Comparison of ENCODE assay signal across 8 cellular contexts in genomic region chr5:32489791-32490581, GRCh38. TPM values are rescaled to one million over a fixed set of nuclear protein-coding genes. Genes with fewer than 3 reads are reported as not detected.
DNase-seq lines count a peak whose midpoint lies in the region; ATAC-seq and TF ChIP-seq lines count a peak whose summit lies in the region.

No MANE protein-coding gene starts in this region.

- H3K36me3 Mint-ChIP-seq in T-helper 2 cell treated with Interferon-gamma antibody and Interleukin-4, amounts not matched to agents 5 μg/mL and 100 μg/mL, for 36 hours (ENCODE audit: low read depth) = no peaks in the 10 kb centered on the region

- no peaks in the 10 kb centered on the region for H3K9me3 ChIP-seq in right cardiac atrium (ENCODE audit: control insufficient read depth, low read length)
- no peaks in the 10 kb centered on the region for H3K9me3 ChIP-seq in sigmoid colon

- H3K36me3 ChIP-seq in ACC112 (ENCODE audit: insufficient read depth, low read length) (no peaks in the 10 kb centered on the region), sigmoid colon (no peaks in the 10 kb centered on the region)

- peaks cover 1% of the 10 kb centered on the region for H3K4me1 Mint-ChIP-seq in T-helper 2 cell treated with Interferon-gamma antibody and Interleukin-4, amounts not matched to agents 5 μg/mL and 100 μg/mL, for 36 hours (ENCODE audit: low read depth)

- 16% methylated on average over 10 of the region's 10 CpGs for WGBS in right cardiac atrium
- WGBS in sigmoid colon, 2 donors = 13 to 32% methylated on average over 10 of the region's 10 CpGs

- no peaks in the 10 kb centered on the region for H3K79me2 ChIP-seq in ACC112 (ENCODE audit: control insufficient read depth, insufficient read depth, low read length, unreplicated experiment)

- H3K27ac ChIP-seq in ACC112 (ENCODE audit: low read depth, low read length) (no peak overlapping the region), right cardiac atrium (ENCODE audit: low read length) (no peak overlapping the region), sigmoid colon (peak overlapping the region in 1 of 4 donors; percentile 14)

- peak; percentile 95 for DNase-seq in NCI-H1694 (lab: John Stamatoyannopoulos, UW)
- DNase-seq in T-helper 2 cell treated with Interferon-gamma antibody and Interleukin-4, amounts not matched to agents 5 μg/mL and 100 μg/mL, for 36 hours (ENCODE audit: low spot score) = peak; percentile 48
- peak in 53 of 58 donors; percentile 4 to 80 (median 42) for DNase-seq in anterior cingulate cortex (lab: John Stamatoyannopoulos, UW)
- DNase-seq in right cardiac atrium = peak; percentile 80 to 90 (median 89)
- peak; percentile 91 for DNase-seq in sigmoid colon

- peaks cover 6% of the 10 kb centered on the region for H3K4me1 ChIP-seq in ACC112 (ENCODE audit: control insufficient read depth, insufficient read depth, low read length, unreplicated experiment)
- H3K4me1 ChIP-seq in right cardiac atrium (ENCODE audit: control insufficient read depth, insufficient read depth, low read length) = no peaks in the 10 kb centered on the region
- peaks cover 0 to 8% (median 1%) of the 10 kb centered on the region in 4 donors for H3K4me1 ChIP-seq in sigmoid colon

- TF ChIP-seq POLR2A in sigmoid colon (IDR thresholded peaks at IDR 0.05) = no peak

- no peak overlapping the region for H3K27ac Mint-ChIP-seq in T-helper 2 cell treated with Interferon-gamma antibody and Interleukin-4, amounts not matched to agents 5 μg/mL and 100 μg/mL, for 36 hours

- H3K4me3 Mint-ChIP-seq in T-helper 2 cell treated with Interferon-gamma antibody and Interleukin-4, amounts not matched to agents 5 μg/mL and 100 μg/mL, for 36 hours = no peak overlapping the region

- TF ChIP-seq CTCF in sigmoid colon (IDR thresholded peaks at IDR 0.05) = peak; percentile 70 to 76 (median 72)

- peak overlapping the region; percentile 25 for H2AFZ ChIP-seq in ACC112 (ENCODE audit: low read length, unreplicated experiment)

- ATAC-seq in GM19463 (IDR thresholded peaks at IDR 0.05; ENCODE audit: unreplicated experiment) (peak; percentile 65), right cardiac atrium (peak; percentile 57 to 78), GM19035 (IDR thresholded peaks at IDR 0.05; ENCODE audit: unreplicated experiment) (no peak)

- no peaks in the 10 kb centered on the region for H3K27me3 Mint-ChIP-seq in T-helper 2 cell treated with Interferon-gamma antibody and Interleukin-4, amounts not matched to agents 5 μg/mL and 100 μg/mL, for 36 hours (ENCODE audit: low read depth)

- H3K4me3 ChIP-seq in ACC112 (ENCODE audit: low read depth, low read length) = no peak overlapping the region
- H3K4me3 ChIP-seq in right cardiac atrium (ENCODE audit: low read length) = no peak overlapping the region
- no peak overlapping the region for H3K4me3 ChIP-seq in sigmoid colon

- TF ChIP-seq EP300 in sigmoid colon (IDR thresholded peaks at IDR 0.05) = no peak

- intact Hi-C loops in right cardiac atrium (cut with DNase I) (loop anchor here (5.0 to 10.0 kb wide), 6 partner anchors 95 to 935 kb away; partner anchors contain the start of gene SUB1 (in 3 of the 4)), sigmoid colon (cut with DNase I) (loop anchor here (1.0 to 10.0 kb wide), 3 partner anchors 95 to 935 kb away; partner anchors contain the start of gene SUB1)

- H3K27me3 ChIP-seq in ACC112 (ENCODE audit: insufficient read depth, low read length) (no peaks in the 10 kb centered on the region), right cardiac atrium (ENCODE audit: control insufficient read depth, insufficient read depth) (no peaks in the 10 kb centered on the region), sigmoid colon (no peaks in the 10 kb centered on the region)

- H3K9me3 Mint-ChIP-seq in T-helper 2 cell treated with Interferon-gamma antibody and Interleukin-4, amounts not matched to agents 5 μg/mL and 100 μg/mL, for 36 hours = no peaks in the 10 kb centered on the region

RNA-seq across cellular contexts. Expression of gene ZFR, which starts 45.4 kb away (rescaled TPM):
- 10 to 100 TPM; 54.6 to 58.7 (median 55.9) TPM for total RNA-seq in right cardiac atrium
- polyA plus RNA-seq in right cardiac atrium = 28.9 TPM
- total RNA-seq in sigmoid colon = 10 to 100 TPM; 71.8 to 99.9 (median 81.7) TPM
- polyA plus RNA-seq in sigmoid colon = 10 to 100 TPM; 25.8 to 30.7 (median 26.5) TPM

Comparison
In these comparisons a context has a peak if more than half of its experiments do, and no peak if none do; other contexts are left out.
1. DNase-seq: peak in every context shown above with its lines; median percentile 95 in NCI-H1694; 91 in sigmoid colon; 89 in right cardiac atrium; 48 in T-helper 2 cell treated with Interferon-gamma antibody and Interleukin-4, amounts not matched to agents 5 μg/mL and 100 μg/mL, for 36 hours; 42 in anterior cingulate cortex.